1 cellular context compared by ENCODE assay signal in the genomic region with DNA sequence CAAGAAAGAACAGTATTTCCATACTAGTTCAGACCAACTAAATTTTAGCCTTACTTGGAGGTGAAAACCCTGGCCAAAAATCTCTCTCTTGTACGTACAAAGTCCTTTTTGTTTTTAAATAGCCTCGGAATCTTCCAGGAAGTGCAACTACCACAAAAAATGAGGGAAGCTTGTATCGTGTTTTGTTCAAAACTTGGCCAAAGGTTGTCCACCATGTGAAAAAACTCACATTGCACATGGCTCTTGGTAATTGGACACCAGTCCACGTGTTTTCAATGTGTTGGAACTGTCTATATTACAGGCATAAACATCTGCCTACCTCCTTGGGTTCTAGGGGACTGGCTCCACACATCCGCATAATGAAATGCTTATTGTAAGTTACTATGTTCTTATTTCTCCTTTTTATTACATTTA.
A peak's percentile ranks its signal among the peaks of the same experiment; 100 is the strongest.
TF ChIP-seq lines count a peak whose summit lies in the region.

No MANE protein-coding gene starts in this region.

TF ChIP-seq in HepG2, 621 proteins besides CTCF, POLR2A, EP300 and RAD21 (continued from another document and continues in another):
- TF ChIP-seq ZNF644 (CRISPR knock-in tag; IDR thresholded peaks at IDR 0.05; ENCODE audit: low read depth) (peak; percentile 77), HOXA7 (CRISPR knock-in tag; IDR thresholded peaks at IDR 0.05) (no peak), ZNF792 (CRISPR knock-in tag; IDR thresholded peaks at IDR 0.05) (peak; percentile 53; the same call in 1 of the 2 replicates), PAWR (CRISPR knock-in tag; IDR thresholded peaks at IDR 0.05; ENCODE audit: borderline replicate concordance) (no peak), ZNF337 (CRISPR knock-in tag; IDR thresholded peaks at IDR 0.05; ENCODE audit: borderline replicate concordance, low read depth) (no peak), NCOA1 (CRISPR knock-in tag; IDR thresholded peaks at IDR 0.05) (no peak), RBM39 (IDR thresholded peaks at IDR 0.05; ENCODE audit: low read depth, low read length, poor library complexity, severe bottlenecking) (no peak), DR1 (CRISPR knock-in tag; IDR thresholded peaks at IDR 0.05) (no peak), ZNF253 (CRISPR knock-in tag; IDR thresholded peaks at IDR 0.05; ENCODE audit: borderline replicate concordance) (no peak), JDP2 (CRISPR knock-in tag; IDR thresholded peaks at IDR 0.05; ENCODE audit: borderline replicate concordance) (no peak), CCAR2 (optimal IDR thresholded peaks at IDR 0.05; ENCODE audit: low read depth, low read length) (no peak), FOXC1 (CRISPR knock-in tag; IDR thresholded peaks at IDR 0.05; ENCODE audit: borderline replicate concordance) (no peak; the same call in 1 of the 2 replicates), ZKSCAN8 (CRISPR knock-in tag; IDR thresholded peaks at IDR 0.05; ENCODE audit: borderline replicate concordance) (peak; percentile 54; the same call in 1 of the 2 replicates), RAD51 (IDR thresholded peaks at IDR 0.05; ENCODE audit: borderline replicate concordance) (no peak), CEBPB (IDR thresholded peaks at IDR 0.05; ENCODE audit: borderline replicate concordance, low read depth, low read length) (no peak), FOXJ3 (CRISPR knock-in tag; IDR thresholded peaks at IDR 0.05; ENCODE audit: borderline replicate concordance) (no peak), ZNF30 (CRISPR knock-in tag; IDR thresholded peaks at IDR 0.05) (peak; percentile 73; the same call in 1 of the 2 replicates), NFKBIZ (CRISPR knock-in tag; IDR thresholded peaks at IDR 0.05) (0 out of 2 replicates have a peak, but pooled peaks have one; percentile 27), REPIN1 (CRISPR knock-in tag; IDR thresholded peaks at IDR 0.05; ENCODE audit: borderline replicate concordance, low read depth) (no peak), PTBP1 (IDR thresholded peaks at IDR 0.05; ENCODE audit: low read depth, low read length, poor library complexity, severe bottlenecking) (no peak), ZNF768 (CRISPR knock-in tag; IDR thresholded peaks at IDR 0.05) (no peak), ZNF775 (CRISPR knock-in tag; IDR thresholded peaks at IDR 0.05; ENCODE audit: borderline replicate concordance) (no peak), ZNF230 (CRISPR knock-in tag; IDR thresholded peaks at IDR 0.05) (no peak), ARNT (IDR thresholded peaks at IDR 0.05) (no peak), YY1 (IDR thresholded peaks at IDR 0.05; ENCODE audit: insufficient read depth, insufficient replicate concordance, low read depth, low read length) (no peak), ZBTB7B (CRISPR knock-in tag; IDR thresholded peaks at IDR 0.05) (no peak), TBP (CRISPR knock-in tag; IDR thresholded peaks at IDR 0.05) (no peak), SALL2 (CRISPR knock-in tag; IDR thresholded peaks at IDR 0.05) (no peak)
- TF ChIP-seq, protein P1, sequence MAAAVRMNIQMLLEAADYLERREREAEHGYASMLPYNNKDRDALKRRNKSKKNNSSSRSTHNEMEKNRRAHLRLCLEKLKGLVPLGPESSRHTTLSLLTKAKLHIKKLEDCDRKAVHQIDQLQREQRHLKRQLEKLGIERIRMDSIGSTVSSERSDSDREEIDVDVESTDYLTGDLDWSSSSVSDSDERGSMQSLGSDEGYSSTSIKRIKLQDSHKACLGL (CRISPR knock-in tag; IDR thresholded peaks at IDR 0.05): no peak
- TF ChIP-seq, protein P2, sequence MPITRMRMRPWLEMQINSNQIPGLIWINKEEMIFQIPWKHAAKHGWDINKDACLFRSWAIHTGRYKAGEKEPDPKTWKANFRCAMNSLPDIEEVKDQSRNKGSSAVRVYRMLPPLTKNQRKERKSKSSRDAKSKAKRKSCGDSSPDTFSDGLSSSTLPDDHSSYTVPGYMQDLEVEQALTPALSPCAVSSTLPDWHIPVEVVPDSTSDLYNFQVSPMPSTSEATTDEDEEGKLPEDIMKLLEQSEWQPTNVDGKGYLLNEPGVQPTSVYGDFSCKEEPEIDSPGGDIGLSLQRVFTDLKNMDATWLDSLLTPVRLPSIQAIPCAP (CRISPR knock-in tag; IDR thresholded peaks at IDR 0.05; ENCODE audit: low read depth): no peak
- TF ChIP-seq, protein P3, sequence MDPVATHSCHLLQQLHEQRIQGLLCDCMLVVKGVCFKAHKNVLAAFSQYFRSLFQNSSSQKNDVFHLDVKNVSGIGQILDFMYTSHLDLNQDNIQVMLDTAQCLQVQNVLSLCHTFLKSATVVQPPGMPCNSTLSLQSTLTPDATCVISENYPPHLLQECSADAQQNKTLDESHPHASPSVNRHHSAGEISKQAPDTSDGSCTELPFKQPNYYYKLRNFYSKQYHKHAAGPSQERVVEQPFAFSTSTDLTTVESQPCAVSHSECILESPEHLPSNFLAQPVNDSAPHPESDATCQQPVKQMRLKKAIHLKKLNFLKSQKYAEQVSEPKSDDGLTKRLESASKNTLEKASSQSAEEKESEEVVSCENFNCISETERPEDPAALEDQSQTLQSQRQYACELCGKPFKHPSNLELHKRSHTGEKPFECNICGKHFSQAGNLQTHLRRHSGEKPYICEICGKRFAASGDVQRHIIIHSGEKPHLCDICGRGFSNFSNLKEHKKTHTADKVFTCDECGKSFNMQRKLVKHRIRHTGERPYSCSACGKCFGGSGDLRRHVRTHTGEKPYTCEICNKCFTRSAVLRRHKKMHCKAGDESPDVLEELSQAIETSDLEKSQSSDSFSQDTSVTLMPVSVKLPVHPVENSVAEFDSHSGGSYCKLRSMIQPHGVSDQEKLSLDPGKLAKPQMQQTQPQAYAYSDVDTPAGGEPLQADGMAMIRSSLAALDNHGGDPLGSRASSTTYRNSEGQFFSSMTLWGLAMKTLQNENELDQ (CRISPR knock-in tag; IDR thresholded peaks at IDR 0.05; ENCODE audit: borderline replicate concordance): no peak
- TF ChIP-seq, protein P4, sequence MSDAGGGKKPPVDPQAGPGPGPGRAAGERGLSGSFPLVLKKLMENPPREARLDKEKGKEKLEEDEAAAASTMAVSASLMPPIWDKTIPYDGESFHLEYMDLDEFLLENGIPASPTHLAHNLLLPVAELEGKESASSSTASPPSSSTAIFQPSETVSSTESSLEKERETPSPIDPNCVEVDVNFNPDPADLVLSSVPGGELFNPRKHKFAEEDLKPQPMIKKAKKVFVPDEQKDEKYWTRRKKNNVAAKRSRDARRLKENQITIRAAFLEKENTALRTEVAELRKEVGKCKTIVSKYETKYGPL (CRISPR knock-in tag; IDR thresholded peaks at IDR 0.05): no peak
- TF ChIP-seq, protein P5, sequence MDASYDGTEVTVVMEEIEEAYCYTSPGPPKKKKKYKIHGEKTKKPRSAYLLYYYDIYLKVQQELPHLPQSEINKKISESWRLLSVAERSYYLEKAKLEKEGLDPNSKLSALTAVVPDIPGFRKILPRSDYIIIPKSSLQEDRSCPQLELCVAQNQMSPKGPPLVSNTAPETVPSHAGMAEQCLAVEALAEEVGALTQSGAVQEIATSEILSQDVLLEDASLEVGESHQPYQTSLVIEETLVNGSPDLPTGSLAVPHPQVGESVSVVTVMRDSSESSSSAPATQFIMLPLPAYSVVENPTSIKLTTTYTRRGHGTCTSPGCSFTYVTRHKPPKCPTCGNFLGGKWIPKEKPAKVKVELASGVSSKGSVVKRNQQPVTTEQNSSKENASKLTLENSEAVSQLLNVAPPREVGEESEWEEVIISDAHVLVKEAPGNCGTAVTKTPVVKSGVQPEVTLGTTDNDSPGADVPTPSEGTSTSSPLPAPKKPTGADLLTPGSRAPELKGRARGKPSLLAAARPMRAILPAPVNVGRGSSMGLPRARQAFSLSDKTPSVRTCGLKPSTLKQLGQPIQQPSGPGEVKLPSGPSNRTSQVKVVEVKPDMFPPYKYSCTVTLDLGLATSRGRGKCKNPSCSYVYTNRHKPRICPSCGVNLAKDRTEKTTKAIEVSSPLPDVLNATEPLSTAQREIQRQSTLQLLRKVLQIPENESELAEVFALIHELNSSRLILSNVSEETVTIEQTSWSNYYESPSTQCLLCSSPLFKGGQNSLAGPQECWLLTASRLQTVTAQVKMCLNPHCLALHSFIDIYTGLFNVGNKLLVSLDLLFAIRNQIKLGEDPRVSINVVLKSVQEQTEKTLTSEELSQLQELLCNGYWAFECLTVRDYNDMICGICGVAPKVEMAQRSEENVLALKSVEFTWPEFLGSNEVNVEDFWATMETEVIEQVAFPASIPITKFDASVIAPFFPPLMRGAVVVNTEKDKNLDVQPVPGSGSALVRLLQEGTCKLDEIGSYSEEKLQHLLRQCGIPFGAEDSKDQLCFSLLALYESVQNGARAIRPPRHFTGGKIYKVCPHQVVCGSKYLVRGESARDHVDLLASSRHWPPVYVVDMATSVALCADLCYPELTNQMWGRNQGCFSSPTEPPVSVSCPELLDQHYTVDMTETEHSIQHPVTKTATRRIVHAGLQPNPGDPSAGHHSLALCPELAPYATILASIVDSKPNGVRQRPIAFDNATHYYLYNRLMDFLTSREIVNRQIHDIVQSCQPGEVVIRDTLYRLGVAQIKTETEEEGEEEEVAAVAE (CRISPR knock-in tag; IDR thresholded peaks at IDR 0.05; ENCODE audit: borderline replicate concordance): no peak
- TF ChIP-seq, protein P6, sequence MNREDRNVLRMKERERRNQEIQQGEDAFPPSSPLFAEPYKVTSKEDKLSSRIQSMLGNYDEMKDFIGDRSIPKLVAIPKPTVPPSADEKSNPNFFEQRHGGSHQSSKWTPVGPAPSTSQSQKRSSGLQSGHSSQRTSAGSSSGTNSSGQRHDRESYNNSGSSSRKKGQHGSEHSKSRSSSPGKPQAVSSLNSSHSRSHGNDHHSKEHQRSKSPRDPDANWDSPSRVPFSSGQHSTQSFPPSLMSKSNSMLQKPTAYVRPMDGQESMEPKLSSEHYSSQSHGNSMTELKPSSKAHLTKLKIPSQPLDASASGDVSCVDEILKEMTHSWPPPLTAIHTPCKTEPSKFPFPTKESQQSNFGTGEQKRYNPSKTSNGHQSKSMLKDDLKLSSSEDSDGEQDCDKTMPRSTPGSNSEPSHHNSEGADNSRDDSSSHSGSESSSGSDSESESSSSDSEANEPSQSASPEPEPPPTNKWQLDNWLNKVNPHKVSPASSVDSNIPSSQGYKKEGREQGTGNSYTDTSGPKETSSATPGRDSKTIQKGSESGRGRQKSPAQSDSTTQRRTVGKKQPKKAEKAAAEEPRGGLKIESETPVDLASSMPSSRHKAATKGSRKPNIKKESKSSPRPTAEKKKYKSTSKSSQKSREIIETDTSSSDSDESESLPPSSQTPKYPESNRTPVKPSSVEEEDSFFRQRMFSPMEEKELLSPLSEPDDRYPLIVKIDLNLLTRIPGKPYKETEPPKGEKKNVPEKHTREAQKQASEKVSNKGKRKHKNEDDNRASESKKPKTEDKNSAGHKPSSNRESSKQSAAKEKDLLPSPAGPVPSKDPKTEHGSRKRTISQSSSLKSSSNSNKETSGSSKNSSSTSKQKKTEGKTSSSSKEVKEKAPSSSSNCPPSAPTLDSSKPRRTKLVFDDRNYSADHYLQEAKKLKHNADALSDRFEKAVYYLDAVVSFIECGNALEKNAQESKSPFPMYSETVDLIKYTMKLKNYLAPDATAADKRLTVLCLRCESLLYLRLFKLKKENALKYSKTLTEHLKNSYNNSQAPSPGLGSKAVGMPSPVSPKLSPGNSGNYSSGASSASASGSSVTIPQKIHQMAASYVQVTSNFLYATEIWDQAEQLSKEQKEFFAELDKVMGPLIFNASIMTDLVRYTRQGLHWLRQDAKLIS (CRISPR knock-in tag; IDR thresholded peaks at IDR 0.05): no peak
- TF ChIP-seq, protein P7, sequence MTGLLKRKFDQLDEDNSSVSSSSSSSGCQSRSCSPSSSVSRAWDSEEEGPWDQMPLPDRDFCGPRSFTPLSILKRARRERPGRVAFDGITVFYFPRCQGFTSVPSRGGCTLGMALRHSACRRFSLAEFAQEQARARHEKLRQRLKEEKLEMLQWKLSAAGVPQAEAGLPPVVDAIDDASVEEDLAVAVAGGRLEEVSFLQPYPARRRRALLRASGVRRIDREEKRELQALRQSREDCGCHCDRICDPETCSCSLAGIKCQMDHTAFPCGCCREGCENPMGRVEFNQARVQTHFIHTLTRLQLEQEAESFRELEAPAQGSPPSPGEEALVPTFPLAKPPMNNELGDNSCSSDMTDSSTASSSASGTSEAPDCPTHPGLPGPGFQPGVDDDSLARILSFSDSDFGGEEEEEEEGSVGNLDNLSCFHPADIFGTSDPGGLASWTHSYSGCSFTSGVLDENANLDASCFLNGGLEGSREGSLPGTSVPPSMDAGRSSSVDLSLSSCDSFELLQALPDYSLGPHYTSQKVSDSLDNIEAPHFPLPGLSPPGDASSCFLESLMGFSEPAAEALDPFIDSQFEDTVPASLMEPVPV (CRISPR knock-in tag; IDR thresholded peaks at IDR 0.05): no peak
- TF ChIP-seq, protein P8, sequence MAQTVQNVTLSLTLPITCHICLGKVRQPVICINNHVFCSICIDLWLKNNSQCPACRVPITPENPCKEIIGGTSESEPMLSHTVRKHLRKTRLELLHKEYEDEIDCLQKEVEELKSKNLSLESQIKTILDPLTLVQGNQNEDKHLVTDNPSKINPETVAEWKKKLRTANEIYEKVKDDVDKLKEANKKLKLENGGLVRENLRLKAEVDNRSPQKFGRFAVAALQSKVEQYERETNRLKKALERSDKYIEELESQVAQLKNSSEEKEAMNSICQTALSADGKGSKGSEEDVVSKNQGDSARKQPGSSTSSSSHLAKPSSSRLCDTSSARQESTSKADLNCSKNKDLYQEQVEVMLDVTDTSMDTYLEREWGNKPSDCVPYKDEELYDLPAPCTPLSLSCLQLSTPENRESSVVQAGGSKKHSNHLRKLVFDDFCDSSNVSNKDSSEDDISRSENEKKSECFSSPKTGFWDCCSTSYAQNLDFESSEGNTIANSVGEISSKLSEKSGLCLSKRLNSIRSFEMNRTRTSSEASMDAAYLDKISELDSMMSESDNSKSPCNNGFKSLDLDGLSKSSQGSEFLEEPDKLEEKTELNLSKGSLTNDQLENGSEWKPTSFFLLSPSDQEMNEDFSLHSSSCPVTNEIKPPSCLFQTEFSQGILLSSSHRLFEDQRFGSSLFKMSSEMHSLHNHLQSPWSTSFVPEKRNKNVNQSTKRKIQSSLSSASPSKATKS (CRISPR knock-in tag; IDR thresholded peaks at IDR 0.05): no peak
- TF ChIP-seq, protein P9, sequence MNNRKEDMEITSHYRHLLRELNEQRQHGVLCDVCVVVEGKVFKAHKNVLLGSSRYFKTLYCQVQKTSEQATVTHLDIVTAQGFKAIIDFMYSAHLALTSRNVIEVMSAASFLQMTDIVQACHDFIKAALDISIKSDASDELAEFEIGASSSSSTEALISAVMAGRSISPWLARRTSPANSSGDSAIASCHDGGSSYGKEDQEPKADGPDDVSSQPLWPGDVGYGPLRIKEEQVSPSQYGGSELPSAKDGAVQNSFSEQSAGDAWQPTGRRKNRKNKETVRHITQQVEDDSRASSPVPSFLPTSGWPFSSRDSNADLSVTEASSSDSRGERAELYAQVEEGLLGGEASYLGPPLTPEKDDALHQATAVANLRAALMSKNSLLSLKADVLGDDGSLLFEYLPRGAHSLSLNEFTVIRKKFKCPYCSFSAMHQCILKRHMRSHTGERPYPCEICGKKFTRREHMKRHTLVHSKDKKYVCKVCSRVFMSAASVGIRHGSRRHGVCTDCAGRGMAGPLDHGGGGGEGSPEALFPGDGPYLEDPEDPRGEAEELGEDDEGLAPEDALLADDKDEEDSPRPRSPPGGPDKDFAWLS (CRISPR knock-in tag; IDR thresholded peaks at IDR 0.05; ENCODE audit: borderline replicate concordance): no peak
- TF ChIP-seq, protein P10, sequence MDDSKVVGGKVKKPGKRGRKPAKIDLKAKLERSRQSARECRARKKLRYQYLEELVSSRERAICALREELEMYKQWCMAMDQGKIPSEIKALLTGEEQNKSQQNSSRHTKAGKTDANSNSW (CRISPR knock-in tag; IDR thresholded peaks at IDR 0.05; ENCODE audit: borderline replicate concordance): no peak
- TF ChIP-seq, protein P11, sequence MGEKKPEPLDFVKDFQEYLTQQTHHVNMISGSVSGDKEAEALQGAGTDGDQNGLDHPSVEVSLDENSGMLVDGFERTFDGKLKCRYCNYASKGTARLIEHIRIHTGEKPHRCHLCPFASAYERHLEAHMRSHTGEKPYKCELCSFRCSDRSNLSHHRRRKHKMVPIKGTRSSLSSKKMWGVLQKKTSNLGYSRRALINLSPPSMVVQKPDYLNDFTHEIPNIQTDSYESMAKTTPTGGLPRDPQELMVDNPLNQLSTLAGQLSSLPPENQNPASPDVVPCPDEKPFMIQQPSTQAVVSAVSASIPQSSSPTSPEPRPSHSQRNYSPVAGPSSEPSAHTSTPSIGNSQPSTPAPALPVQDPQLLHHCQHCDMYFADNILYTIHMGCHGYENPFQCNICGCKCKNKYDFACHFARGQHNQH (CRISPR knock-in tag; IDR thresholded peaks at IDR 0.05): peak; percentile 39; the same call in 1 of the 2 replicates
